9 cellular contexts compared by ENCODE assay signal in the genomic region with DNA sequence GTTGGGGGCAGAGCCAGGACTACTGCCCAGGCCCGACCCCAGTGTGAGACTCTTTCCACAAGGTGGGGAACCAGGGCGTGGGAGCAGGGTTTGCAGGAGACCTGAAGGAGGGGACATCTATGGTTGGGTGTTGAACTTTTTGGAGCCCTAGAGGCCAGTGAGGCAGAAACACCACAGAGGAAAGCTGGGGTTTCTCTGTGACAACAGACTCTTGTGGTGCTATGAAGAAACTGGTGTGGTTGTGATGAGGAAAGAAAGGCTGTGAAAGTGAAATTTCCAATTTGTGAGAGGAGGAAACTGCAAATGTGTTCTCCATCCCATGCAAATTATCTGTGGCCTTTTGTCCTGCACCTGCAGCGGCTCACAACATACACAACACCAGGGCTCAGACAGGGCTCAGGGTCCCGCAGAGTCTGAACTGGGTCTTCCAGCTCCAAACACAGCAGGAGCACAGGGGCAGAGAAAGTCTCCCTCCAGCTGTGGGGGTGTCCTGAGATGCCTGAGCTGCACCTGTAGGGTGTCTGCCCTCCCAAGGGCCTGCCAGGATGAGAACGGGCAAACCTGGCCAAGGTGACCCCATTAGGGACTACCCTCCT. TPM values are rescaled to one million over a fixed set of nuclear protein-coding genes. Genes with fewer than 3 reads are reported as not detected.
DNase-seq lines count a peak whose midpoint lies in the region; ATAC-seq and TF ChIP-seq lines count a peak whose summit lies in the region.
"Had no signal": no experiment of that assay in that cellular context is flagged by ENCODE, and none has a peak within 500 bp of the region (broad histone marks: within the 10 kb centered on the region; RNA-seq: fewer than 3 reads in every experiment).

No MANE protein-coding gene starts in this region.

- no peaks in the 10 kb centered on the region for H3K36me3 ChIP-seq in ovary
- H3K36me3 ChIP-seq in MG63 = no peaks in the 10 kb centered on the region

- ATAC-seq in GM21515 (IDR thresholded peaks at IDR 0.05; ENCODE audit: unreplicated experiment) (peak; percentile 63), HG03280 (IDR thresholded peaks at IDR 0.05; ENCODE audit: unreplicated experiment) (peak; percentile 69)

- intact Hi-C loops in ovary (cut with DNase I) = no loop called here

- TF ChIP-seq POLR2A in GM18526 (IDR thresholded peaks at IDR 0.05; ENCODE audit: extremely low read depth, insufficient read length) (peak; percentile 70), ovary (IDR thresholded peaks at IDR 0.05) (no peak)

- DNase-seq in germinal center (ENCODE audit: low spot score) = peak; percentile 56
- DNase-seq in ovary = no peak
- no peak for DNase-seq in SHP77 treated with DMSO at 0.1 percent for 48 hours (lab: John Stamatoyannopoulos, UW)
- DNase-seq in MG63 = no peak
- DNase-seq in H4 (ENCODE audit: low spot score) = no peak
- DNase-seq: NCI-H510A treated with DMSO at 0.1 percent for 48 hours had no signal

- WGBS in ovary, 3 donors = 83 to 86% (median 84%) methylated on average over 5 of the region's 5 CpGs

- H3K4me3 ChIP-seq in ovary = no peak overlapping the region
- H3K4me3 ChIP-seq in MG63 = no peak overlapping the region

- H3K27me3 ChIP-seq in ovary = no peaks in the 10 kb centered on the region
- H3K27me3 ChIP-seq in MG63 = no peaks in the 10 kb centered on the region

- no peak for TF ChIP-seq EP300 in ovary (IDR thresholded peaks at IDR 0.05)

- H3K4me1 ChIP-seq in ovary (ENCODE audit: insufficient read depth) = no peaks in the 10 kb centered on the region

- H3K9me3 ChIP-seq in ovary = no peaks in the 10 kb centered on the region
- H3K9me3 ChIP-seq in MG63 = no peaks in the 10 kb centered on the region

- no peak overlapping the region for H3K27ac ChIP-seq in ovary

- TF ChIP-seq CTCF in ovary (IDR thresholded peaks at IDR 0.05) = no peak

RNA-seq across cellular contexts. Expression of gene GRHPR, which starts 51.4 kb away (rescaled TPM):
- 100 to 1,000 TPM in 3 of 7 donors, 10 to 100 TPM in 4; 87.5 to 138 (median 91.3) TPM for total RNA-seq in ovary
- 100 to 1,000 TPM in 1 of 2 donors, 10 to 100 TPM in 1; 93.2 to 104 TPM for polyA plus RNA-seq in ovary
- 97.5 and 111 TPM in 2 replicates for total RNA-seq in MG63 (2014; rRNA removed; shearing (Covaris generic); ENCODE audit: low replicate concordance)
- 172 and 191 TPM in 2 replicates for total RNA-seq in H4 (2014; rRNA removed; shearing (Covaris generic))
